9 cellular contexts compared by ENCODE assay signal in genomic region chr15:67762610-67763368, GRCh38.
DNase-seq lines count a peak whose midpoint lies in the region; ATAC-seq and TF ChIP-seq lines count a peak whose summit lies in the region.
"Had no signal": no experiment of that assay in that cellular context is flagged by ENCODE, and none has a peak within 500 bp of the region (broad histone marks: within the 10 kb centered on the region; RNA-seq: fewer than 3 reads in every experiment).

No MANE protein-coding gene starts in this region.

- peak overlapping the region; percentile 81 for H3K27ac Mint-ChIP-seq in activated naive CD8-positive, alpha-beta T cell treated with anti-CD3 and anti-CD28 coated beads, Interleukin-2, amount 10 ng/mL, durations not matched to agents 7 days and 5 days
- no peak overlapping the region for H3K27ac Mint-ChIP-seq in CD14-positive monocyte

- intact Hi-C loops in CD14-positive monocyte (cut with micrococcal nuclease), result no loop called here

- H3K27me3 Mint-ChIP-seq in activated naive CD8-positive, alpha-beta T cell treated with anti-CD3 and anti-CD28 coated beads, Interleukin-2, amount 10 ng/mL, durations not matched to agents 7 days and 5 days, result no peaks in the 10 kb centered on the region
- H3K27me3 Mint-ChIP-seq in CD14-positive monocyte (ENCODE audit: low read depth in 3 of 3), result peaks cover 0 to 3% (median 0%) of the 10 kb centered on the region in 3 donors

- peak; percentile 31 for DNase-seq in NCI-H2171 treated with DMSO at 0.1 percent for 48 hours (lab: John Stamatoyannopoulos, UW)
- no peak for DNase-seq in NCI-H2171 (lab: John Stamatoyannopoulos, UW)
- DNase-seq in activated naive CD8-positive, alpha-beta T cell treated with anti-CD3 and anti-CD28 coated beads, Interleukin-2, amount 10 ng/mL, durations not matched to agents 7 days and 5 days, result peak; percentile 46
- peak; percentile 25 to 45 for DNase-seq in stimulated activated CD8-positive, alpha-beta memory T cell treated with anti-CD3 and anti-CD28 coated beads, Interleukin-2, amount 100 ng/mL, for 48 hours (ENCODE audit: low read depth in 2 of 2)
- DNase-seq in ureter (ENCODE audit: low spot score), result no peak
- no peak for DNase-seq in substantia nigra (lab: John Stamatoyannopoulos, UW)
- DNase-seq in CD14-positive monocyte (ENCODE audit: low spot score), result no peak

- peaks cover 13% of the 10 kb centered on the region for H3K36me3 Mint-ChIP-seq in activated naive CD8-positive, alpha-beta T cell treated with anti-CD3 and anti-CD28 coated beads, Interleukin-2, amount 10 ng/mL, durations not matched to agents 7 days and 5 days
- peaks cover 18 to 20% of the 10 kb centered on the region in 2 donors for H3K36me3 Mint-ChIP-seq in CD14-positive monocyte

- H3K27ac ChIP-seq in substantia nigra (ENCODE audit: low read depth, low read length, poor library complexity, severe bottlenecking), result no peak overlapping the region
- H3K27ac ChIP-seq: SK-N-MC had no signal

- peaks cover 46% of the 10 kb centered on the region for H3K4me1 Mint-ChIP-seq in activated naive CD8-positive, alpha-beta T cell treated with anti-CD3 and anti-CD28 coated beads, Interleukin-2, amount 10 ng/mL, durations not matched to agents 7 days and 5 days
- peaks cover 46% of the 10 kb centered on the region for H3K4me1 Mint-ChIP-seq in CD14-positive monocyte

- peak; percentile 64 for ATAC-seq in HG03571 (IDR thresholded peaks at IDR 0.05; ENCODE audit: unreplicated experiment)
- peak; percentile 81 for ATAC-seq in activated naive CD8-positive, alpha-beta T cell treated with anti-CD3 and anti-CD28 coated beads, Interleukin-2, amount 10 ng/mL, durations not matched to agents 7 days and 5 days (ENCODE audit: low read depth)

- peak overlapping the region; percentile 57 for H3K4me3 Mint-ChIP-seq in activated naive CD8-positive, alpha-beta T cell treated with anti-CD3 and anti-CD28 coated beads, Interleukin-2, amount 10 ng/mL, durations not matched to agents 7 days and 5 days
- H3K4me3 Mint-ChIP-seq in CD14-positive monocyte, result no peak overlapping the region

- no peak for TF ChIP-seq CTCF in CD14-positive monocyte (IDR thresholded peaks at IDR 0.05)

- H3K9me3 Mint-ChIP-seq in activated naive CD8-positive, alpha-beta T cell treated with anti-CD3 and anti-CD28 coated beads, Interleukin-2, amount 10 ng/mL, durations not matched to agents 7 days and 5 days, result no peaks in the 10 kb centered on the region
- peaks cover 0 to 3% (median 0%) of the 10 kb centered on the region in 7 donors for H3K9me3 Mint-ChIP-seq in CD14-positive monocyte

- POLR2A ChIA-PET in activated naive CD8-positive, alpha-beta T cell treated with anti-CD3 and anti-CD28 coated beads, Interleukin-2, amount 10 ng/mL, durations not matched to agents 7 days and 5 days (lab: Charles Lee), result interaction anchor here (0.7 to 1.5 kb wide), 2 partner anchors 12 to 813 kb away, joined by 3 to 4 read pairs; no protein-coding TSS in a partner anchor

Comparison
In these comparisons a context has a peak if more than half of its experiments do, and no peak if none do; other contexts are left out.
1. DNase-seq: peak in NCI-H2171 treated with DMSO at 0.1 percent for 48 hours (single experiment), activated naive CD8-positive, alpha-beta T cell treated with anti-CD3 and anti-CD28 coated beads, Interleukin-2, amount 10 ng/mL, durations not matched to agents 7 days and 5 days (single experiment) and stimulated activated CD8-positive, alpha-beta memory T cell treated with anti-CD3 and anti-CD28 coated beads, Interleukin-2, amount 100 ng/mL, for 48 hours (2 of 2); none in NCI-H2171 (single experiment), ureter (single experiment), substantia nigra (0 of 49) and CD14-positive monocyte (single experiment).